Comparison of ENCODE assay signal across 1 cellular context in the genomic region with DNA sequence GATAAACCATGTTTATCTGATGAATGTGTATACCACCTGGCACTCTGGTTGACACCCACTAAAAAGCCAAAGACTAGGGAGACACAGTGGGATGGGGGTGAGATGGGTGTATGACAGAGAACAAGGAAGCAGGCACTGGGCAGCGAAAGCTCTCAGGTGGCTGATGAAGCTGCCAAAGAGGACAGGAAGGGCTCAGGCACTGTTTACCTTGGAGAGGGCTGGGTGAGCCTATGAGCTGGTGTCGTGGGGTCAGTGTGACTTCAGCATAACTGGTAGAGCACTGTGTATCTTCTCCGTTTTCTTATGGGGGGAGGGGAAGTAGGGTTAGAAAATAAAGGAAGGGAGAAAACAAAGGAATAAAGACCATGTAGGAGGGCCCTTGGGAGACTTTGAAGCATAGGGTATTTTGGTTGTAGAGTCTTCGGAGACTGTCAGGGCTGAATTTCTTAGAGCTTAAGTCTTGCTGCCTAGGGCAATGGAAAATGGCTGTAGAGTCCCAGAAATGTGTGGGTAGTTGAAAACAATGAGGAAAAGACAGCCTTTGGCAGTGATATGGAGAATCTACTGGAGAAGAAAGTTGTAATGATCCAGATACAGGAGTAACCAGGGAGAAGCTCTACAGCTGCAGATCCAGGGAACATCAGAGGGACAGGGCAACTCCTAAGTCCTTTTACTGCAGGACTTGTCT.
TF ChIP-seq lines count a peak whose summit lies in the region.

No MANE protein-coding gene starts in this region.

TF ChIP-seq in A549, 52 proteins besides CTCF, POLR2A, EP300 and RAD21:
- no peak for TF ChIP-seq GATA3 (IDR thresholded peaks at IDR 0.05; ENCODE audit: borderline replicate concordance)
- TF ChIP-seq CHD2 (IDR thresholded peaks at IDR 0.05; ENCODE audit: low read length, partially characterized antibody): no peak
- no peak for TF ChIP-seq RCOR1 (IDR thresholded peaks at IDR 0.05; ENCODE audit: low read depth, low read length)
- TF ChIP-seq, protein P1, sequence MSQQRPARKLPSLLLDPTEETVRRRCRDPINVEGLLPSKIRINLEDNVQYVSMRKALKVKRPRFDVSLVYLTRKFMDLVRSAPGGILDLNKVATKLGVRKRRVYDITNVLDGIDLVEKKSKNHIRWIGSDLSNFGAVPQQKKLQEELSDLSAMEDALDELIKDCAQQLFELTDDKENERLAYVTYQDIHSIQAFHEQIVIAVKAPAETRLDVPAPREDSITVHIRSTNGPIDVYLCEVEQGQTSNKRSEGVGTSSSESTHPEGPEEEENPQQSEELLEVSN (IDR thresholded peaks at IDR 0.05; ENCODE audit: borderline replicate concordance, low read depth): no peak
- TF ChIP-seq SMC3 (IDR thresholded peaks at IDR 0.05): no peak
- no peak for TF ChIP-seq NPAS2 (CRISPR knock-in tag; IDR thresholded peaks at IDR 0.05; ENCODE audit: borderline replicate concordance)
- no peak for TF ChIP-seq FOSL2 (IDR thresholded peaks at IDR 0.05)
- TF ChIP-seq FOSL2 (CRISPR knock-in tag; IDR thresholded peaks at IDR 0.05): no peak
- TF ChIP-seq, protein P2, sequence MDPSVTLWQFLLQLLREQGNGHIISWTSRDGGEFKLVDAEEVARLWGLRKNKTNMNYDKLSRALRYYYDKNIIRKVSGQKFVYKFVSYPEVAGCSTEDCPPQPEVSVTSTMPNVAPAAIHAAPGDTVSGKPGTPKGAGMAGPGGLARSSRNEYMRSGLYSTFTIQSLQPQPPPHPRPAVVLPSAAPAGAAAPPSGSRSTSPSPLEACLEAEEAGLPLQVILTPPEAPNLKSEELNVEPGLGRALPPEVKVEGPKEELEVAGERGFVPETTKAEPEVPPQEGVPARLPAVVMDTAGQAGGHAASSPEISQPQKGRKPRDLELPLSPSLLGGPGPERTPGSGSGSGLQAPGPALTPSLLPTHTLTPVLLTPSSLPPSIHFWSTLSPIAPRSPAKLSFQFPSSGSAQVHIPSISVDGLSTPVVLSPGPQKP (IDR thresholded peaks at IDR 0.05; ENCODE audit: low read depth, low read length): no peak
- no peak for TF ChIP-seq SREBF2 (IDR thresholded peaks at IDR 0.05)
- TF ChIP-seq, protein P3, sequence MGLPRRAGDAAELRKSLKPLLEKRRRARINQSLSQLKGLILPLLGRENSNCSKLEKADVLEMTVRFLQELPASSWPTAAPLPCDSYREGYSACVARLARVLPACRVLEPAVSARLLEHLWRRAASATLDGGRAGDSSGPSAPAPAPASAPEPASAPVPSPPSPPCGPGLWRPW (IDR thresholded peaks at IDR 0.05): no peak
- TF ChIP-seq FOXS1 (CRISPR knock-in tag; IDR thresholded peaks at IDR 0.05): no peak
- TF ChIP-seq HDAC2 (IDR thresholded peaks at IDR 0.05): no peak
- TF ChIP-seq NFE2L2 (conservative IDR thresholded peaks at IDR 0.05; ENCODE audit: low read length): no peak
- no peak for TF ChIP-seq TFCP2L1 (CRISPR knock-in tag; IDR thresholded peaks at IDR 0.05)
TF ChIP-seq in A549: peak in this region for 0.
